13 cellular contexts compared by ENCODE assay signal in the genomic region with DNA sequence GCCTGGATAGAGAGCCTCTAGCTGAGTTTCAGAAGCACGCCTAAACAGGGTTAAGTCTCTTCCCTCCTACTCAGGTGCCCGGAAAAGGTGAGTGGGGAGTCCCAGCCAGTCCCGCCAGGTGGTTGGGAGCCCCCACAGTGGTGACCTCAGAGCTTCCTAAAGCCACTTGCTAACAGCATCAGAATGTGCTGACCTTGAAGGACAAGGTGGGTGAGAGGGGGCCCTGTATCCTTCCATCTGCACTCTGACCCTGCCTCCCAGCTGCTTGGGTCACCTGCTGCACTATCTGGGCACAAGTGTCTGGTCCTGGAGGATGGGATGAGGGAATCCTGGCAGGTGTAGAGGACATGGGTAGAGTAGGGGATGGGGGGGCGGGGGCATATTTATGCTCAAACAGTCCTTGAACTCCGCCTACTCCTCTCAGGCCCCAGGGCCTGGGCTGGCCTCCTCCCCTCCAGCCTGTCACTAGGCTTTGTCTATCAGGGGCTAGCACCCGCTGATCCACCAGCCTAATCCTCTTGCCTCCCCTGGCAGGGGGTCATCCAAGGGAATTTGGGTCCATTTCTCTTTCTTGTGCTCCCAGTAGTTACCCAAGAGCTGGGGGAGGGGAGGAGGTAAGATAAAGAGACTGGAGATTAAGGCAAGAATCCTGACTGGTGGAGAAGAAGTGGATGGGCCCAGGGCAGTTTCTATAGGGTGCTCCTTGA. TPM values are rescaled to one million over a fixed set of nuclear protein-coding genes. Genes with fewer than 3 reads are reported as not detected.
A peak's percentile ranks its signal among the peaks of the same experiment; 100 is the strongest.
DNase-seq lines count a peak whose midpoint lies in the region; ATAC-seq and TF ChIP-seq lines count a peak whose summit lies in the region.
"Had no signal": no experiment of that assay in that cellular context is flagged by ENCODE, and none has a peak within 500 bp of the region (broad histone marks: within the 10 kb centered on the region; RNA-seq: fewer than 3 reads in every experiment).

No MANE protein-coding gene starts in this region.

- H3K27ac ChIP-seq in CD8-positive, alpha-beta memory T cell (ENCODE audit: low read depth, low read length): peak overlapping the region; percentile 63
- H3K27ac ChIP-seq in OCI-LY7 (ENCODE audit: low read depth, low read length, poor library complexity, severe bottlenecking): peak overlapping the region; percentile 34

- no peaks in the 10 kb centered on the region for H4K20me1 ChIP-seq in OCI-LY7 (ENCODE audit: insufficient read depth, low read length)

- peak overlapping the region; percentile 49 for H3K4me2 ChIP-seq in OCI-LY7 (ENCODE audit: low read length)

- no peaks in the 10 kb centered on the region for H3K9me3 ChIP-seq in CD8-positive, alpha-beta memory T cell (ENCODE audit: low read length)
- H3K9me3 ChIP-seq in OCI-LY7 (ENCODE audit: low read length): no peaks in the 10 kb centered on the region

- H2AFZ ChIP-seq in OCI-LY7 (ENCODE audit: low read length): peak overlapping the region; percentile 16; the same call in 1 of the 2 replicates

- CTCF ChIA-PET in CD8-positive, alpha-beta memory T cell (lab: Charles Lee): interaction anchor here (15.4 kb wide), 1 partner anchor 21 kb away, joined by 145 read pairs; no protein-coding TSS in a partner anchor
- CTCF ChIA-PET in OCI-LY7 (lab: Charles Lee; ENCODE audit: unreplicated experiment): interaction anchor here (1.0 to 3.0 kb wide), 2 partner anchors 17 to 56 kb away, joined by 3 to 8 read pairs; no protein-coding TSS in a partner anchor

- H3K79me2 ChIP-seq in OCI-LY7 (ENCODE audit: insufficient read depth, low read depth, low read length): no peaks in the 10 kb centered on the region

- peaks cover 11 to 18% (median 15%) of the 10 kb centered on the region in 3 donors for H3K4me1 Mint-ChIP-seq in CD8-positive, alpha-beta memory T cell

- no peaks in the 10 kb centered on the region for H3K36me3 ChIP-seq in CD8-positive, alpha-beta memory T cell (ENCODE audit: insufficient read depth, low read length)
- H3K36me3 ChIP-seq in OCI-LY7 (ENCODE audit: insufficient read depth, low read length): no peaks in the 10 kb centered on the region

- peaks cover 23% of the 10 kb centered on the region for H3K4me1 ChIP-seq in CD8-positive, alpha-beta memory T cell (ENCODE audit: insufficient read depth, low read length)
- H3K4me1 ChIP-seq in OCI-LY7 (ENCODE audit: insufficient read depth, low read length, poor library complexity, severe bottlenecking): peaks cover 50% of the 10 kb centered on the region

- no peaks in the 10 kb centered on the region for H3K27me3 ChIP-seq in CD8-positive, alpha-beta memory T cell (ENCODE audit: insufficient read depth, low read length, poor library complexity, severe bottlenecking)

- peak overlapping the region in 1 of 8 donors; percentile 74 for H3K27ac Mint-ChIP-seq in CD8-positive, alpha-beta memory T cell
- H3K27ac Mint-ChIP-seq: stimulated activated effector memory CD8-positive, alpha-beta T cell treated with anti-CD3 and anti-CD28 coated beads, Interleukin-12 subunit alpha, Interleukin-12 subunit beta, amount 100 ng/mL, for 72 hours had no signal

- ATAC-seq in HG03196 (IDR thresholded peaks at IDR 0.05; ENCODE audit: unreplicated experiment): no peak
- ATAC-seq: natural killer cell; stimulated activated effector memory CD8-positive, alpha-beta T cell treated with anti-CD3 and anti-CD28 coated beads, Interleukin-12 subunit alpha, Interleukin-12 subunit beta, amount 100 ng/mL, for 72 hours had no signal

- no peaks in the 10 kb centered on the region for H3K9me2 ChIP-seq in OCI-LY7 (ENCODE audit: insufficient read depth, low read length)

- BruUV-seq in OCI-LY7 (replicated peaks; lab: Mats Ljungman, UMichigan): no TSS peak

- no peak overlapping the region for H3K4me3 ChIP-seq in CD8-positive, alpha-beta memory T cell (ENCODE audit: low read length)
- H3K4me3 ChIP-seq in OCI-LY7 (ENCODE audit: low read depth, low read length, poor library complexity, severe bottlenecking): peak overlapping the region; percentile 24

- no peaks in the 10 kb centered on the region for H3K36me3 Mint-ChIP-seq in CD8-positive, alpha-beta memory T cell
- H3K36me3 Mint-ChIP-seq: immature natural killer cell; natural killer cell; stimulated activated effector memory CD8-positive, alpha-beta T cell treated with anti-CD3 and anti-CD28 coated beads, Interleukin-12 subunit alpha, Interleukin-12 subunit beta, amount 100 ng/mL, for 72 hours had no signal

- H3K4me3 Mint-ChIP-seq in CD8-positive, alpha-beta memory T cell: no peak overlapping the region
- H3K4me3 Mint-ChIP-seq: immature natural killer cell; stimulated activated effector memory CD8-positive, alpha-beta T cell treated with anti-CD3 and anti-CD28 coated beads, Interleukin-12 subunit alpha, Interleukin-12 subunit beta, amount 100 ng/mL, for 72 hours had no signal

- POLR2A ChIA-PET in CD8-positive, alpha-beta memory T cell (lab: Charles Lee): no interaction called here
- POLR2A ChIA-PET in OCI-LY7 (lab: Charles Lee): interaction anchor here (0.6 kb wide), 1 partner anchor 122 kb away, joined by 3 read pairs; no protein-coding TSS in a partner anchor

- no peaks in the 10 kb centered on the region for H3K9me3 Mint-ChIP-seq in CD8-positive, alpha-beta memory T cell
- H3K9me3 Mint-ChIP-seq: immature natural killer cell; natural killer cell; stimulated activated effector memory CD8-positive, alpha-beta T cell treated with anti-CD3 and anti-CD28 coated beads, Interleukin-12 subunit alpha, Interleukin-12 subunit beta, amount 100 ng/mL, for 72 hours had no signal

- H3K27me3 Mint-ChIP-seq in CD8-positive, alpha-beta memory T cell: peaks cover 0 to 3% of the 10 kb centered on the region in 2 donors

- no peak for DNase-seq in CD8-positive, alpha-beta memory T cell
- DNase-seq in OCI-LY7 (ENCODE audit: low spot score) (peak; percentile 23), iPS-NIHi7 (ENCODE audit: extremely low spot score) (peak; percentile 44), epidermal melanocyte (ENCODE audit: insufficient read length, low spot score) (no peak), putamen (ENCODE audit: low spot score) (no peak)
- DNase-seq: AML-193, anterior cingulate cortex, immature natural killer cell, natural killer cell, RPMI8226 had no signal

- intact Hi-C loops in OCI-LY7 (cut with micrococcal nuclease; ENCODE audit: unreplicated experiment): no loop called here

- no peak for TF ChIP-seq CTCF in OCI-LY7 (conservative IDR thresholded peaks at IDR 0.05; ENCODE audit: low read length)

RNA-seq across cellular contexts. Expression of gene USP2, which starts 3.4 kb away (rescaled TPM):
- total RNA-seq in CD8-positive, alpha-beta memory T cell: under 1 TPM; 0.15 to 0.51 TPM
- not detected for polyA plus RNA-seq in CD8-positive, alpha-beta memory T cell
- 4.3 and 10.6 TPM in 2 replicates for total RNA-seq in OCI-LY7 (2014; rRNA removed; shearing (Covaris generic))
- 20.6 and 24.5 TPM in 2 replicates for total RNA-seq in OCI-LY7 (2022)
- polyA plus RNA-seq: immature natural killer cell had no signal

RNA-seq across cellular contexts. Expression of gene MFRP, which starts 31.6 kb away (rescaled TPM):
- not detected for total RNA-seq in CD8-positive, alpha-beta memory T cell
- polyA plus RNA-seq in CD8-positive, alpha-beta memory T cell: not detected
- not detected in 2 replicates for total RNA-seq in OCI-LY7 (2014; rRNA removed; shearing (Covaris generic))
- total RNA-seq in OCI-LY7 (2022): not detected in 2 replicates
- total RNA-seq: endothelial cell of umbilical vein, natural killer cell had no signal
- polyA plus RNA-seq: immature natural killer cell had no signal

RNA-seq across cellular contexts. Expression of gene C1QTNF5, which starts 37.4 kb away (rescaled TPM):
- total RNA-seq in CD8-positive, alpha-beta memory T cell: not detected
- polyA plus RNA-seq in CD8-positive, alpha-beta memory T cell: not detected
- not detected in 2 replicates for total RNA-seq in OCI-LY7 (2014; rRNA removed; shearing (Covaris generic))
- total RNA-seq in OCI-LY7 (2022): not detected in 2 replicates
- total RNA-seq: natural killer cell had no signal
- polyA plus RNA-seq: immature natural killer cell had no signal

RNA-seq across cellular contexts. Expression of gene RNF26, which starts 43.8 kb away (rescaled TPM):
- 10 to 100 TPM; 33.2 to 34.8 TPM for total RNA-seq in CD8-positive, alpha-beta memory T cell
- 46.1 TPM for polyA plus RNA-seq in CD8-positive, alpha-beta memory T cell
- 11.7 and 13.9 TPM in 2 replicates for total RNA-seq in OCI-LY7 (2014; rRNA removed; shearing (Covaris generic))
- 52.5 and 56.2 TPM in 2 replicates for total RNA-seq in OCI-LY7 (2022)

RNA-seq across cellular contexts. Expression of gene THY1, which starts 44.9 kb away (rescaled TPM):
- total RNA-seq in CD8-positive, alpha-beta memory T cell: under 1 TPM; 0.40 to 0.74 TPM
- polyA plus RNA-seq in CD8-positive, alpha-beta memory T cell: not detected
- total RNA-seq in OCI-LY7 (2014; rRNA removed; shearing (Covaris generic)): not detected in 2 replicates
- total RNA-seq in OCI-LY7 (2022): not detected in 2 replicates
- total RNA-seq: natural killer cell had no signal
- polyA plus RNA-seq: immature natural killer cell had no signal

Comparison
In these comparisons a context has a peak if more than half of its experiments do, and no peak if none do; other contexts are left out.
1. DNase-seq: peak in OCI-LY7 (single experiment) and iPS-NIHi7 (single experiment); none in CD8-positive, alpha-beta memory T cell (0 of 5), epidermal melanocyte (single experiment) and putamen (single experiment).